ENCODE assay signal across 8 cellular contexts in genomic region chr9:94783121-94783664, GRCh38. TPM values are rescaled to one million over a fixed set of nuclear protein-coding genes. Genes with fewer than 3 reads are reported as not detected.
DNase-seq lines count a peak whose midpoint lies in the region; ATAC-seq and TF ChIP-seq lines count a peak whose summit lies in the region.

No MANE protein-coding gene starts in this region.

- no peaks in the 10 kb centered on the region for H3K79me2 ChIP-seq in Loucy (ENCODE audit: insufficient read depth, low read length)

- H3K4me3 ChIP-seq in Loucy (ENCODE audit: low read length, poor library complexity, severe bottlenecking) (no peak overlapping the region), ascending aorta (no peak overlapping the region), right cardiac atrium (ENCODE audit: low read length) (no peak overlapping the region)

- peak; percentile 92 for DNase-seq in EL
- peak; percentile 93 for DNase-seq in RWPE1 (ENCODE audit: low spot score)
- DNase-seq in ascending aorta (ENCODE audit: low spot score in 2 of 2) = peak in 1 of 2 donors; percentile 91
- peak; percentile 72 to 82 (median 78) for DNase-seq in right cardiac atrium
- DNase-seq in renal cortical epithelial cell (ENCODE audit: low read depth) = peak; percentile 99

- ATAC-seq in right cardiac atrium = peak; percentile 83 to 90
- ATAC-seq in GM21528 (IDR thresholded peaks at IDR 0.05; ENCODE audit: low FRiP score, unreplicated experiment) = no peak
- no peak for ATAC-seq in GM18511 (IDR thresholded peaks at IDR 0.05; ENCODE audit: unreplicated experiment)

- H3K4me1 ChIP-seq in Loucy (ENCODE audit: insufficient read depth, low read length, poor library complexity, severe bottlenecking) (peaks cover 33% of the 10 kb centered on the region), ascending aorta (peaks cover 0 to 34% of the 10 kb centered on the region in 2 donors), right cardiac atrium (ENCODE audit: control insufficient read depth, insufficient read depth, low read length) (peaks cover 6% of the 10 kb centered on the region)

- 47% methylated on average over 14 of the region's 14 CpGs for WGBS in right cardiac atrium

- no peaks in the 10 kb centered on the region for H3K27me3 ChIP-seq in Loucy (ENCODE audit: insufficient read depth, low read length, poor library complexity, severe bottlenecking)
- no peaks in the 10 kb centered on the region for H3K27me3 ChIP-seq in ascending aorta
- no peaks in the 10 kb centered on the region for H3K27me3 ChIP-seq in right cardiac atrium (ENCODE audit: control insufficient read depth, insufficient read depth)

- H3K27ac ChIP-seq in RWPE1 (peak overlapping the region; percentile 61), ascending aorta (peak overlapping the region; percentile 83 to 84), right cardiac atrium (ENCODE audit: low read length) (peak overlapping the region; percentile 63)

- H3K9me3 ChIP-seq in Loucy (ENCODE audit: insufficient read depth, low read depth, low read length) (no peaks in the 10 kb centered on the region), ascending aorta (no peaks in the 10 kb centered on the region), right cardiac atrium (ENCODE audit: control insufficient read depth, low read length) (no peaks in the 10 kb centered on the region)

- H3K36me3 ChIP-seq in Loucy (ENCODE audit: insufficient read depth, low read length) (no peaks in the 10 kb centered on the region), ascending aorta (no peaks in the 10 kb centered on the region)

- intact Hi-C loops in ascending aorta (cut with DNase I) = loop anchor here (2.0 to 5.0 kb wide), 5 partner anchors 18 to 344 kb away; no protein-coding TSS in a partner anchor
- intact Hi-C loops in right cardiac atrium (cut with DNase I) = loop anchor here in 3 of 4 donors (5.0 to 10.0 kb wide), 4 partner anchors 222 to 344 kb away; no protein-coding TSS in a partner anchor

- no peaks in the 10 kb centered on the region for H3F3A ChIP-seq in Loucy (ENCODE audit: low read depth)

- POLR2A ChIA-PET in RWPE1 (lab: Yijun Ruan, JAX; ENCODE audit: low non-redundant PET) = interaction anchor here (0.6 kb wide), 1 partner anchor 264 kb away, joined by 3 read pairs; no protein-coding TSS in a partner anchor

- H3K9me2 ChIP-seq in Loucy (replicated peaks; ENCODE audit: low read depth, low read length) = no peaks in the 10 kb centered on the region

- no peaks in the 10 kb centered on the region for H4K20me1 ChIP-seq in Loucy (ENCODE audit: insufficient read depth, low read length, poor library complexity, severe bottlenecking)

- H3K9ac ChIP-seq in Loucy (ENCODE audit: low read depth, low read length, poor library complexity, severe bottlenecking) = no peak overlapping the region

- H2AFZ ChIP-seq in Loucy (ENCODE audit: low read length) = no peak overlapping the region

- H3K4me2 ChIP-seq in Loucy (ENCODE audit: low read depth, low read length, poor library complexity, severe bottlenecking) = no peak overlapping the region

- TF ChIP-seq CTCF in Loucy (conservative IDR thresholded peaks at IDR 0.05; ENCODE audit: low read length) (peak; percentile 90), RWPE1 (conservative IDR thresholded peaks at IDR 0.05; ENCODE audit: low read depth) (peak; percentile 94), ascending aorta (IDR thresholded peaks at IDR 0.05) (peak; percentile 64 to 69 (median 68))

- CTCF ChIA-PET in RWPE1 (lab: Yijun Ruan, JAX) = interaction anchor here (0.6 to 2.1 kb wide), 19 partner anchors 13 to 1614 kb away, joined by 3 to 13 read pairs (median 4); no protein-coding TSS in a partner anchor

RNA-seq across cellular contexts. Expression of gene AOPEP, which starts 56.7 kb away (rescaled TPM):
- total RNA-seq in ascending aorta = 333 TPM
- 100 to 1,000 TPM; 124 to 170 (median 146) TPM for total RNA-seq in right cardiac atrium
- 159 TPM for polyA plus RNA-seq in right cardiac atrium
- 66.3 and 133 TPM in 2 replicates for total RNA-seq in renal cortical epithelial cell

Comparison
In these comparisons a context has a peak if more than half of its experiments do, and no peak if none do; other contexts are left out.
1. ATAC-seq: peak in right cardiac atrium (2 of 2); none in GM21528 (single experiment) and GM18511 (single experiment).
2. Peak in every context shown above with its lines, with median percentiles within 50 percentile points of each other: CTCF ChIP-seq and H3K27ac ChIP-seq.